8 cellular contexts compared by ENCODE assay signal in genomic region chr2:85584857-85585780, GRCh38. TPM values are rescaled to one million over a fixed set of nuclear protein-coding genes. Genes with fewer than 3 reads are reported as not detected.
A peak's percentile ranks its signal among the peaks of the same experiment; 100 is the strongest.
DNase-seq lines count a peak whose midpoint lies in the region; ATAC-seq and TF ChIP-seq lines count a peak whose summit lies in the region.

No MANE protein-coding gene starts in this region.

- peak overlapping the region; percentile 87 to 93 (median 87) for H3K27ac ChIP-seq in right lobe of liver
- H3K27ac ChIP-seq in thyroid gland: peak overlapping the region; percentile 80 to 92 (median 83)

- H3K4me3 ChIP-seq in GM08714 (ENCODE audit: low read length) (peak overlapping the region; percentile 54; the same call in 1 of the 2 replicates), right lobe of liver (peak overlapping the region; percentile 62 to 70 (median 64)), thyroid gland (replicated peaks in 1 of 3) (peak overlapping the region in 2 of 3 donors; percentile 15 to 43)

- no peaks in the 10 kb centered on the region for H3K27me3 Mint-ChIP-seq in chondrocyte (ENCODE audit: low read depth)

- peak; percentile 15 for TF ChIP-seq POLR2A in right lobe of liver (IDR thresholded peaks at IDR 0.05)
- no peak for TF ChIP-seq POLR2A in thyroid gland (IDR thresholded peaks at IDR 0.05)

- peak; percentile 81 for DNase-seq in HCEC 1CT
- peak; percentile 69 for DNase-seq in RKO (ENCODE audit: low spot score)
- DNase-seq in chondrocyte (ENCODE audit: low spot score): no peak
- DNase-seq in right lobe of liver: peak in 2 of 3 donors; percentile 53 to 73
- DNase-seq in thyroid gland: peak in 1 of 2 donors; percentile 39
- no peak for DNase-seq in activated gamma-delta T cell treated with Interleukin-2 at 50 U/mL for 16 hours
- DNase-seq in superior temporal gyrus (ENCODE audit: extremely low spot score): no peak

- H3K36me3 ChIP-seq in right lobe of liver: no peaks in the 10 kb centered on the region
- H3K36me3 ChIP-seq in thyroid gland: peaks cover 5 to 6% of the 10 kb centered on the region in 2 donors

- H3K4me3 Mint-ChIP-seq in chondrocyte (ENCODE audit: unreplicated experiment): no peak overlapping the region

- peaks cover 2 to 41% (median 19%) of the 10 kb centered on the region in 4 donors for H3K4me1 ChIP-seq in right lobe of liver
- H3K4me1 ChIP-seq in thyroid gland: peaks cover 6 to 67% of the 10 kb centered on the region in 2 donors

- intact Hi-C loops in right lobe of liver (cut with DNase I) (no loop called here), thyroid gland (cut with DNase I) (no loop called here)

- H3K9me3 Mint-ChIP-seq in chondrocyte (ENCODE audit: low read depth): no peaks in the 10 kb centered on the region

- peaks cover 20% of the 10 kb centered on the region for H3K4me1 Mint-ChIP-seq in chondrocyte (ENCODE audit: low read depth)

- H3K9me3 ChIP-seq in right lobe of liver: no peaks in the 10 kb centered on the region
- no peaks in the 10 kb centered on the region for H3K9me3 ChIP-seq in thyroid gland

- H3K36me3 Mint-ChIP-seq in chondrocyte (ENCODE audit: low read depth): no peaks in the 10 kb centered on the region

- ATAC-seq in right lobe of liver: peak; percentile 78 to 85 (median 81)

- peak overlapping the region; percentile 67 for H3K27ac Mint-ChIP-seq in chondrocyte (ENCODE audit: unreplicated experiment)

- TF ChIP-seq CTCF in chondrocyte (IDR thresholded peaks at IDR 0.05) (no peak), right lobe of liver (IDR thresholded peaks at IDR 0.05) (no peak), thyroid gland (IDR thresholded peaks at IDR 0.05) (no peak)

- no peaks in the 10 kb centered on the region for H3K27me3 ChIP-seq in right lobe of liver
- no peaks in the 10 kb centered on the region for H3K27me3 ChIP-seq in thyroid gland

- WGBS in right lobe of liver (ENCODE audit: insufficient coverage, low coverage, low lambda C conversion rate, missing lambda C conversion rate): 15% methylated on average over 8 of the region's 9 CpGs
- 38 to 66% methylated on average over 9 of the region's 9 CpGs for WGBS in thyroid gland, 2 donors

RNA-seq across cellular contexts. Expression of gene VAMP5, which starts 0.9 kb away (rescaled TPM):
- total RNA-seq in chondrocyte: 1.8 to 2.4 TPM in 2 of 3 replicates, not detected in the other
- total RNA-seq in right lobe of liver: 10 to 100 TPM; 27.2 to 50.1 (median 34.7) TPM
- total RNA-seq in thyroid gland: 10 to 100 TPM; 13.6 to 41.3 (median 20.7) TPM

RNA-seq across cellular contexts. Expression of gene VAMP8, which starts 7.7 kb away (rescaled TPM):
- 1.6 to 2.4 TPM (median 2.1 TPM) in 3 replicates for total RNA-seq in chondrocyte
- 100 to 1,000 TPM in 1 of 6 experiments, 10 to 100 TPM in 5; 59.5 to 107 (median 74.5) TPM for total RNA-seq in right lobe of liver
- 100 to 1,000 TPM in 3 of 4 donors, 10 to 100 TPM in 1; 89.6 to 171 (median 121) TPM for total RNA-seq in thyroid gland

RNA-seq across cellular contexts. Expression of gene RNF181, which starts 10.4 kb away (rescaled TPM):
- total RNA-seq in chondrocyte (76.3 to 93.9 TPM (median 89.4 TPM) in 3 replicates), right lobe of liver (100 to 1,000 TPM in 2 of 6 experiments, 10 to 100 TPM in 4; 54.5 to 123 (median 66.6) TPM), thyroid gland (100 to 1,000 TPM in 3 of 4 donors, 10 to 100 TPM in 1; 86.9 to 202 (median 168) TPM)

RNA-seq across cellular contexts. Expression of gene TMEM150A, which starts 17.4 kb away (rescaled TPM):
- total RNA-seq in chondrocyte (17.1 to 19.9 TPM (median 17.9 TPM) in 3 replicates), right lobe of liver (10 to 100 TPM; 20.0 to 26.7 (median 21.9) TPM), thyroid gland (10 to 100 TPM in 3 of 4 donors, 1 to 10 TPM in 1; 8.9 to 25.2 (median 21.9) TPM)

RNA-seq across cellular contexts. Expression of gene GGCX, which starts 23.8 kb away (rescaled TPM):
- total RNA-seq in chondrocyte: 55.7 to 78.6 TPM (median 58.6 TPM) in 3 replicates
- 100 to 1,000 TPM in 4 of 6 experiments, 10 to 100 TPM in 2; 89.6 to 238 (median 183) TPM for total RNA-seq in right lobe of liver
- 10 to 100 TPM; 39.5 to 81.9 (median 51.6) TPM for total RNA-seq in thyroid gland

Comparison
In these comparisons a context has a peak if more than half of its experiments do, and no peak if none do; other contexts are left out.
1. DNase-seq: peak in HCEC 1CT (single experiment), RKO (single experiment) and right lobe of liver (2 of 3); none in chondrocyte (single experiment), activated gamma-delta T cell treated with Interleukin-2 at 50 U/mL for 16 hours (single experiment) and superior temporal gyrus (single experiment).
2. RNA of gene VAMP8, which starts 7.7 kb away (total RNA-seq): 89.6 to 171 TPM in thyroid gland and 59.5 to 107 TPM in right lobe of liver; 1.6 to 2.4 TPM in chondrocyte; every median in the first group is over 10 times any median in the second.
3. Peak in every context shown above with its lines, with median percentiles within 50 percentile points of each other: H3K4me3 ChIP-seq.